ENCODE assay signal across 9 cellular contexts in genomic region chr17:31313982-31314787, GRCh38. TPM values are rescaled to one million over a fixed set of nuclear protein-coding genes. Genes with fewer than 3 reads are reported as not detected.
DNase-seq lines count a peak whose midpoint lies in the region; ATAC-seq, FAIRE-seq and TF ChIP-seq lines count a peak whose summit lies in the region.
"Had no signal": no experiment of that assay in that cellular context is flagged by ENCODE, and none has a peak within 500 bp of the region (broad histone marks: within the 10 kb centered on the region; RNA-seq: fewer than 3 reads in every experiment).

A gene with protein sequence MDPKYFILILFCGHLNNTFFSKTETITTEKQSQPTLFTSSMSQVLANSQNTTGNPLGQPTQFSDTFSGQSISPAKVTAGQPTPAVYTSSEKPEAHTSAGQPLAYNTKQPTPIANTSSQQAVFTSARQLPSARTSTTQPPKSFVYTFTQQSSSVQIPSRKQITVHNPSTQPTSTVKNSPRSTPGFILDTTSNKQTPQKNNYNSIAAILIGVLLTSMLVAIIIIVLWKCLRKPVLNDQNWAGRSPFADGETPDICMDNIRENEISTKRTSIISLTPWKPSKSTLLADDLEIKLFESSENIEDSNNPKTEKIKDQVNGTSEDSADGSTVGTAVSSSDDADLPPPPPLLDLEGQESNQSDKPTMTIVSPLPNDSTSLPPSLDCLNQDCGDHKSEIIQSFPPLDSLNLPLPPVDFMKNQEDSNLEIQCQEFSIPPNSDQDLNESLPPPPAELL (minus strand): TSS chr17:31314054. CDS start chr17:31305609, 8,445 bp downstream.

- no peaks in the 10 kb centered on the region for H3K9me3 Mint-ChIP-seq in stimulated activated naive CD8-positive, alpha-beta T cell treated with anti-CD3 and anti-CD28 coated beads, Interleukin-15, amount 100 ng/mL, for 72 hours

- H3K79me1 ChIP-seq in neuronal stem cell (ENCODE audit: low read depth, low read length), result no peaks in the 10 kb centered on the region

- H3K36me3 ChIP-seq in esophagus muscularis mucosa, result no peaks in the 10 kb centered on the region
- H3K36me3 ChIP-seq in WERI-Rb-1, result no peaks in the 10 kb centered on the region; the same call in 1 of the 2 replicates
- no peaks in the 10 kb centered on the region for H3K36me3 ChIP-seq in neuronal stem cell (replicated peaks in 1 of 2; ENCODE audit: control insufficient read depth in 2 of 2, insufficient read depth in 2 of 2, low read length in 2 of 2)

- DNase-seq in A549 (ENCODE audit: low read depth in 1 of 2, low spot score in 1 of 2), result peak in 1 of 2 experiments; percentile 34
- peak; percentile 42 for DNase-seq in RWPE1 (ENCODE audit: low spot score)
- DNase-seq in esophagus muscularis mucosa (ENCODE audit: extremely low spot score), result no peak
- no peak for DNase-seq in stimulated activated naive CD8-positive, alpha-beta T cell treated with anti-CD3 and anti-CD28 coated beads, Interleukin-15, amount 100 ng/mL, for 72 hours
- no peak for DNase-seq in WERI-Rb-1
- DNase-seq in neuronal stem cell (ENCODE audit: low spot score), result no peak
- DNase-seq in HT-29 (ENCODE audit: low spot score), result no peak

- H3K4me2 ChIP-seq in A549 (0 out of 3 replicates have a peak within 1 kb of the TSS, but pooled peaks have one; percentile 4), neuronal stem cell (ENCODE audit: insufficient read depth, low read length, poor library complexity, severe bottlenecking) (no peak within 1 kb of the TSS)

- H3K9ac ChIP-seq in neuronal stem cell (ENCODE audit: low read depth, low read length, poor library complexity), result no peak within 1 kb of the TSS

- no peak for TF ChIP-seq EP300 in A549 (IDR thresholded peaks at IDR 0.05)
- TF ChIP-seq EP300 in esophagus muscularis mucosa (IDR thresholded peaks at IDR 0.05), result no peak

- no peak within 1 kb of the TSS for H4K8ac ChIP-seq in neuronal stem cell (ENCODE audit: low read depth, low read length)

- TF ChIP-seq CTCF in A549 (IDR thresholded peaks at IDR 0.05) (no peak), RWPE1 (conservative IDR thresholded peaks at IDR 0.05; ENCODE audit: low read depth) (no peak), esophagus muscularis mucosa (IDR thresholded peaks at IDR 0.05) (no peak), WERI-Rb-1 (IDR thresholded peaks at IDR 0.05; ENCODE audit: low read depth, low read length) (no peak)

- no peak within 1 kb of the TSS for H2BK15ac ChIP-seq in neuronal stem cell (ENCODE audit: low read length)

- no peak within 1 kb of the TSS for H2BK12ac ChIP-seq in neuronal stem cell (ENCODE audit: low read length)

- no peaks in the 10 kb centered on the region for H3K27me3 Mint-ChIP-seq in stimulated activated naive CD8-positive, alpha-beta T cell treated with anti-CD3 and anti-CD28 coated beads, Interleukin-15, amount 100 ng/mL, for 72 hours

- H4K91ac ChIP-seq in neuronal stem cell (ENCODE audit: low read depth, low read length, poor library complexity), result no peak within 1 kb of the TSS

- ATAC-seq in A549 (peak in 1 of 2 experiments; percentile 38; a peak in 2 of 6 replicates), GM19035 (IDR thresholded peaks at IDR 0.05; ENCODE audit: unreplicated experiment) (peak; percentile 37)
- peak; percentile 62 for ATAC-seq in stimulated activated naive CD8-positive, alpha-beta T cell treated with anti-CD3 and anti-CD28 coated beads, Interleukin-15, amount 100 ng/mL, for 72 hours

- intact Hi-C loops in esophagus muscularis mucosa (cut with DNase I), result no loop called here

- FAIRE-seq in A549 (lab: Jason Lieb, UNC), result peak; percentile 68
- FAIRE-seq: endometrium had no signal

- peak within 1 kb of the TSS; percentile 98 to 99 for H3K27ac Mint-ChIP-seq in stimulated activated naive CD8-positive, alpha-beta T cell treated with anti-CD3 and anti-CD28 coated beads, Interleukin-15, amount 100 ng/mL, for 72 hours

- H3K27ac ChIP-seq in A549 (no peak within 1 kb of the TSS), RWPE1 (peak within 1 kb of the TSS; percentile 78), esophagus muscularis mucosa (replicated peaks in 1 of 4) (peak within 1 kb of the TSS in 1 of 4 donors; percentile 3), WERI-Rb-1 (no peak within 1 kb of the TSS), neuronal stem cell (replicated peaks; ENCODE audit: low read length) (no peak within 1 kb of the TSS)

- H3K23ac ChIP-seq in neuronal stem cell (ENCODE audit: low read depth, low read length, poor library complexity), result no peak within 1 kb of the TSS

- TF ChIP-seq RAD21 in A549 (conservative IDR thresholded peaks at IDR 0.05 in 1 of 2, IDR thresholded peaks at IDR 0.05 in 1 of 2), result no peak

- H3K27me3 ChIP-seq in esophagus muscularis mucosa (no peaks in the 10 kb centered on the region), WERI-Rb-1 (ENCODE audit: insufficient read depth, low read depth, severe bottlenecking) (no peaks in the 10 kb centered on the region), neuronal stem cell (ENCODE audit: control insufficient read depth in 3 of 3, insufficient read depth in 3 of 3, low read depth in 1 of 3, low read length in 3 of 3) (no peaks in the 10 kb centered on the region)

- TF ChIP-seq POLR2A in A549 (IDR thresholded peaks at IDR 0.05; ENCODE audit: low read length), result no peak
- TF ChIP-seq POLR2A in esophagus muscularis mucosa (IDR thresholded peaks at IDR 0.05; ENCODE audit: low read depth), result no peak

- H3K9me3 ChIP-seq in A549 (no peaks in the 10 kb centered on the region), esophagus muscularis mucosa (no peaks in the 10 kb centered on the region), WERI-Rb-1 (ENCODE audit: severe bottlenecking) (no peaks in the 10 kb centered on the region), neuronal stem cell (replicated peaks in 1 of 2; ENCODE audit: control insufficient read depth in 2 of 2, insufficient read depth in 1 of 2, low read depth in 1 of 2, low read length in 2 of 2) (no peaks in the 10 kb centered on the region)

- no peak within 1 kb of the TSS for H2AFZ ChIP-seq in neuronal stem cell (ENCODE audit: low read length)

- H3K4ac ChIP-seq in neuronal stem cell (ENCODE audit: low read length), result no peak within 1 kb of the TSS

- H3K4me1 ChIP-seq in A549 (peaks cover 8% of the 10 kb centered on the region; the same call in 2 of the 3 replicates), esophagus muscularis mucosa (no peaks in the 10 kb centered on the region), neuronal stem cell (ENCODE audit: control insufficient read depth in 2 of 2, insufficient read depth in 1 of 2, low read depth in 1 of 2, low read length in 2 of 2) (peaks cover 0 to 4% of the 10 kb centered on the region in 2 donors)

- no peak within 1 kb of the TSS for H3K14ac ChIP-seq in neuronal stem cell (ENCODE audit: low read length)

- no peak within 1 kb of the TSS for H3K18ac ChIP-seq in neuronal stem cell (ENCODE audit: low read length)

- CTCF ChIA-PET in A549 (lab: Yijun Ruan, JAX) (no interaction called here), RWPE1 (lab: Yijun Ruan, JAX) (interaction anchor here (0.7 kb wide), 1 partner anchor 219 kb away, joined by 3 read pairs; no protein-coding TSS in a partner anchor)

- H3K4me3 ChIP-seq in A549, result no peak within 1 kb of the TSS
- H3K4me3 ChIP-seq in esophagus muscularis mucosa, result peak within 1 kb of the TSS; percentile 11 to 33 (median 22)
- H3K4me3 ChIP-seq in WERI-Rb-1 (ENCODE audit: low read depth, low read length), result no peak within 1 kb of the TSS
- no peak within 1 kb of the TSS for H3K4me3 ChIP-seq in neuronal stem cell (ENCODE audit: low read length in 2 of 2)

- no peak within 1 kb of the TSS for H2AK5ac ChIP-seq in neuronal stem cell (ENCODE audit: low read depth, low read length)

- POLR2A ChIA-PET in A549 (lab: Yijun Ruan, JAX), result interaction anchor here (0.6 kb wide), 1 partner anchor 160 kb away, joined by 3 read pairs; no protein-coding TSS in a partner anchor
- POLR2A ChIA-PET in RWPE1 (lab: Yijun Ruan, JAX; ENCODE audit: low non-redundant PET), result no interaction called here

- peaks cover 29% of the 10 kb centered on the region for H3K4me1 Mint-ChIP-seq in stimulated activated naive CD8-positive, alpha-beta T cell treated with anti-CD3 and anti-CD28 coated beads, Interleukin-15, amount 100 ng/mL, for 72 hours

- no peak within 1 kb of the TSS for H2BK120ac ChIP-seq in neuronal stem cell (ENCODE audit: low read depth, low read length)

- H3K4me3 Mint-ChIP-seq in stimulated activated naive CD8-positive, alpha-beta T cell treated with anti-CD3 and anti-CD28 coated beads, Interleukin-15, amount 100 ng/mL, for 72 hours, result peak within 1 kb of the TSS; percentile 89 to 93

- WGBS in A549 (ENCODE audit: missing lambda C conversion rate), result 76% methylated on average over 3 of the region's 3 CpGs
- 68% methylated on average over 3 of the region's 3 CpGs for WGBS in esophagus muscularis mucosa
- WGBS in neuronal stem cell (ENCODE audit: extremely low coverage in 2 of 2, insufficient read length in 2 of 2, insufficient replicate concordance in 1 of 2), 2 donors, result no CpG with 5 or more reads among the region's 3 CpGs

- H2BK5ac ChIP-seq in neuronal stem cell (ENCODE audit: low read length), result no peak within 1 kb of the TSS

TF ChIP-seq in A549, 52 proteins besides CTCF, POLR2A, EP300 and RAD21:
- TF ChIP-seq CEBPB (IDR thresholded peaks at IDR 0.05), result peak in 1 of 2 experiments; percentile 38; a peak in 1 of 4 replicates
- no peak for TF ChIP-seq ZNF302 (CRISPR knock-in tag; IDR thresholded peaks at IDR 0.05)
- no peak for TF ChIP-seq HEYL (CRISPR knock-in tag; IDR thresholded peaks at IDR 0.05)
- TF ChIP-seq FOSL2 (IDR thresholded peaks at IDR 0.05), result no peak
- peak; percentile 69 for TF ChIP-seq FOSL2 (CRISPR knock-in tag; IDR thresholded peaks at IDR 0.05)

RNA-seq across cellular contexts. Expression of the gene that starts here (rescaled TPM):
- not detected in 2 replicates for polyA plus RNA-seq in A549 (2011; rRNA removed)
- polyA plus RNA-seq in A549 (2012; cell fraction: cytosol; rRNA removed), result not detected in 2 replicates
- not detected in 2 replicates for polyA plus RNA-seq in A549 (2012; cell fraction: nucleus; rRNA removed)
- 0.04 to 0.08 TPM (median 0.05 TPM) in 3 replicates for polyA plus RNA-seq in A549 (2017; fragmentation: RNase III; extraction: RNeasy Plus Mini Kit Qiagen cat#74134 plus additional on column Dnase treatment)
- not detected in 2 replicates for polyA minus RNA-seq in A549 (2011; rRNA and poly(A)+ RNA removed)
- 10 to 100 TPM in 2 of 4 donors, 1 to 10 TPM in 2; 4.3 to 14.2 (median 7.9) TPM for total RNA-seq in esophagus muscularis mucosa
- not detected for polyA plus RNA-seq in neuronal stem cell (2013, experiment 1 of 2)
- not detected for polyA plus RNA-seq in neuronal stem cell (2013, experiment 2 of 2)
- total RNA-seq in HT-29 (2014; rRNA removed; shearing (Covaris generic)), result not detected in 2 replicates

Comparison
In these comparisons a context has a peak if more than half of its experiments do, and no peak if none do; other contexts are left out.
1. H3K4me3 ChIP-seq: peak in esophagus muscularis mucosa (4 of 4); none in A549 (single experiment), WERI-Rb-1 (single experiment) and neuronal stem cell (0 of 2).